In genomic region chr18:79818631-79819030, GRCh38 we compare ENCODE assay signal across 22 cellular contexts. TPM values are rescaled to one million over a fixed set of nuclear protein-coding genes. Genes with fewer than 3 reads are reported as not detected.
"Had no signal": no experiment of that assay in that cellular context is flagged by ENCODE, and none has a peak within 500 bp of the region (broad histone marks: within the 10 kb centered on the region; RNA-seq: fewer than 3 reads in every experiment).

No MANE protein-coding gene starts in this region.

- ATAC-seq: left colon; stimulated activated naive CD8-positive, alpha-beta T cell treated with anti-CD3 and anti-CD28 coated beads, Interleukin-15, Interleukin-2, amounts not matched to agents 100 U/mL and 50 U/mL, for 24 hours had no signal

- H3K9me3 ChIP-seq: adrenal gland, esophagus squamous epithelium, tibial nerve, uterus had no signal

- H3K36me3 ChIP-seq: adrenal gland, esophagus squamous epithelium, tibial nerve, uterus had no signal

- H3K27me3 ChIP-seq: adrenal gland, uterus had no signal

- FAIRE-seq: astrocyte, bronchial epithelial cell, islet of Langerhans had no signal

- H3K27ac ChIP-seq: adrenal gland, esophagus squamous epithelium, tibial nerve, uterus, VCaP had no signal

- H3K4me1 ChIP-seq: adrenal gland, esophagus squamous epithelium, tibial nerve, uterus had no signal

- H3K4me3 ChIP-seq: adrenal gland, esophagus squamous epithelium, lung, tibial nerve, uterus had no signal

- DNase-seq: activated CD4-positive, alpha-beta T cell treated with anti-CD3 and anti-CD28 coated beads for 1 hour; activated gamma-delta T cell; dermis blood vessel endothelial cell; effector memory CD4-positive, alpha-beta T cell; esophagus squamous epithelium; left colon; nephron progenitor cell; occipital lobe; stimulated activated CD4-positive, alpha-beta T cell treated with anti-CD3 and anti-CD28 coated beads, Interleukin-12 subunit alpha, Interleukin-12 subunit beta, amount 100 ng/mL, for 4 hours; stimulated activated CD4-positive, alpha-beta T cell treated with anti-CD3 and anti-CD28 coated beads, Interleukin-2, amount 100 ng/mL, for 24 hours; stimulated activated naive CD8-positive, alpha-beta T cell treated with anti-CD3 and anti-CD28 coated beads, Interleukin-15, Interleukin-2, amounts not matched to agents 100 U/mL and 50 U/mL, for 24 hours; T-helper 2 cell; uterus had no signal

RNA-seq across cellular contexts. Expression of gene KCNG2, which starts 20.9 kb away (rescaled TPM):
- total RNA-seq: activated CD8-positive, alpha-beta memory T cell treated with anti-CD3 and anti-CD28 coated beads for 36 hours; bronchial epithelial cell; left colon; mesothelial cell of epicardium had no signal
